Comparison of ENCODE assay signal across 9 cellular contexts in the genomic region with DNA sequence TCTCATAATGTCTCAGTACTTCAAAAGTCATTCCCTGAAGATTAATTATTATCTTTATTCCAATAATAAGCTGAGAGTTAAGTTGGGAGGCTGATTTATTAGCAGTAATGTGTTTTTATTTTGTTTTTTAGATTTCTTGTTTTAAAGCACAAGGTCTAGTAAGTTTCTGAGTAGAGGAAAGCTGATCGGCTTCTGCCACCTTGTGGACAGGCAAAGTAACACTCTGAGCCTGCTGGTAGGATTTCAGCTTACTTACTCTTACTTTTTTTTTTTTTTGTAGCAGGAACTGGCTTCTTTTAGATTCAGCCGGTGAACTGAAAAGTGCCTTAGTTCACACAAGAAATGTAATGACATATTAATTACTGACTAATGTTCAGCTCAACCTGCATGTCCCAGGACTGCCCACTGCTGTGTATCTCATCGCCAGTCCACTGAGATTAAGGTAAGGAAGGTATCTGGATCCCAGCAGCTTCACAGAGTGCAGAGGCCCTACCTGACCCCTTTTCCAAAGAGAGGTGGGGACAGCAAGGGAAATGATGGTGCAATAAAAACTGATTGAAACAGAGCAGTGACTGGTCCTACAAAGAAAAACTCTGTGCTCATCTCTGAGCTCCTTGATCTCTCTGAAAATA.
DNase-seq lines count a peak whose midpoint lies in the region; ATAC-seq and TF ChIP-seq lines count a peak whose summit lies in the region.
"Had no signal": no experiment of that assay in that cellular context is flagged by ENCODE, and none has a peak within 500 bp of the region (broad histone marks: within the 10 kb centered on the region; RNA-seq: fewer than 3 reads in every experiment).

No MANE protein-coding gene starts in this region.

- H3K27me3 Mint-ChIP-seq in glutamatergic neuron (ENCODE audit: unreplicated experiment) (no peaks in the 10 kb centered on the region), progenitor cell of endocrine pancreas (no peaks in the 10 kb centered on the region)
- H3K27me3 Mint-ChIP-seq: natural killer cell treated with Interleukin-12 subunit alpha and Interleukin-12 subunit beta and Interleukin-15 and Interleukin-18, amount 100 ng/mL, for 72 hours had no signal

- H3K4me1 Mint-ChIP-seq in glutamatergic neuron (ENCODE audit: low read depth, unreplicated experiment) (peaks cover 6% of the 10 kb centered on the region), progenitor cell of endocrine pancreas (ENCODE audit: low read depth) (peaks cover 6% of the 10 kb centered on the region)

- H3K36me3 Mint-ChIP-seq in activated naive CD4-positive, alpha-beta T cell treated with anti-CD3 and anti-CD28 coated beads, Interleukin-2, amount 50 U/mL, for 72 hours = peaks cover 0 to 11% of the 10 kb centered on the region in 2 donors
- H3K36me3 Mint-ChIP-seq in glutamatergic neuron (ENCODE audit: unreplicated experiment) = no peaks in the 10 kb centered on the region
- H3K36me3 Mint-ChIP-seq in progenitor cell of endocrine pancreas (ENCODE audit: insufficient read depth) = peaks cover 17% of the 10 kb centered on the region
- H3K36me3 Mint-ChIP-seq: natural killer cell treated with Interleukin-12 subunit alpha and Interleukin-12 subunit beta and Interleukin-15 and Interleukin-18, amount 100 ng/mL, for 72 hours had no signal

- no peaks in the 10 kb centered on the region for H3K9me3 Mint-ChIP-seq in activated naive CD4-positive, alpha-beta T cell treated with anti-CD3 and anti-CD28 coated beads, Interleukin-2, amount 50 U/mL, for 72 hours
- no peaks in the 10 kb centered on the region for H3K9me3 Mint-ChIP-seq in glutamatergic neuron (ENCODE audit: unreplicated experiment)
- H3K9me3 Mint-ChIP-seq in progenitor cell of endocrine pancreas (ENCODE audit: low read depth) = no peaks in the 10 kb centered on the region
- H3K9me3 Mint-ChIP-seq: natural killer cell treated with Interleukin-12 subunit alpha and Interleukin-12 subunit beta and Interleukin-15 and Interleukin-18, amount 100 ng/mL, for 72 hours had no signal

- TF ChIP-seq CTCF in AG09319 (IDR thresholded peaks at IDR 0.05; ENCODE audit: low read depth, low read length) (peak; percentile 83), glutamatergic neuron (IDR thresholded peaks at IDR 0.05; ENCODE audit: partially characterized antibody, unreplicated experiment) (peak; percentile 80), progenitor cell of endocrine pancreas (IDR thresholded peaks at IDR 0.05; ENCODE audit: unreplicated experiment) (peak; percentile 95)

- DNase-seq in AG09319 (ENCODE audit: extremely low read depth, low read depth) (peak; percentile 69), NCI-H748 (lab: John Stamatoyannopoulos, UW; ENCODE audit: unreplicated experiment) (peak; percentile 45), glutamatergic neuron (peak; percentile 60), progenitor cell of endocrine pancreas (ENCODE audit: low spot score, unreplicated experiment) (peak; percentile 22)
- peak in 1 of 2 donors; percentile 32 for DNase-seq in activated naive CD4-positive, alpha-beta T cell treated with anti-CD3 and anti-CD28 coated beads, Interleukin-2, amount 50 U/mL, for 72 hours (ENCODE audit: low spot score in 2 of 2)

- no peak overlapping the region for H3K27ac Mint-ChIP-seq in activated naive CD4-positive, alpha-beta T cell treated with anti-CD3 and anti-CD28 coated beads, Interleukin-2, amount 50 U/mL, for 72 hours
- H3K27ac Mint-ChIP-seq in glutamatergic neuron (ENCODE audit: unreplicated experiment) = peak overlapping the region; percentile 31
- H3K27ac Mint-ChIP-seq in progenitor cell of endocrine pancreas = peak overlapping the region; percentile 45
- H3K27ac Mint-ChIP-seq: natural killer cell treated with Interleukin-12 subunit alpha and Interleukin-12 subunit beta and Interleukin-15 and Interleukin-18, amount 100 ng/mL, for 72 hours had no signal

- no peak overlapping the region for H3K4me3 Mint-ChIP-seq in glutamatergic neuron (ENCODE audit: unreplicated experiment)
- no peak overlapping the region for H3K4me3 Mint-ChIP-seq in progenitor cell of endocrine pancreas (ENCODE audit: low read depth)
- H3K4me3 Mint-ChIP-seq: natural killer cell treated with Interleukin-12 subunit alpha and Interleukin-12 subunit beta and Interleukin-15 and Interleukin-18, amount 100 ng/mL, for 72 hours had no signal

- ATAC-seq in GM18502 (IDR thresholded peaks at IDR 0.05; ENCODE audit: poor library complexity, unreplicated experiment) = peak; percentile 85
- ATAC-seq in HG03196 (IDR thresholded peaks at IDR 0.05; ENCODE audit: unreplicated experiment) = peak; percentile 63
- peak; percentile 35 to 45 for ATAC-seq in activated naive CD4-positive, alpha-beta T cell treated with anti-CD3 and anti-CD28 coated beads, Interleukin-2, amount 50 U/mL, for 72 hours
- ATAC-seq in GM19023 (IDR thresholded peaks at IDR 0.05; ENCODE audit: unreplicated experiment) = no peak

Comparison
In these comparisons a context has a peak if more than half of its experiments do, and no peak if none do; other contexts are left out.
1. H3K27ac Mint-ChIP-seq: peak in glutamatergic neuron (single experiment) and progenitor cell of endocrine pancreas (single experiment); none in activated naive CD4-positive, alpha-beta T cell treated with anti-CD3 and anti-CD28 coated beads, Interleukin-2, amount 50 U/mL, for 72 hours (0 of 2).
2. Peak in every context shown above with its lines, with median percentiles within 50 percentile points of each other: CTCF ChIP-seq.